In the genomic region with DNA sequence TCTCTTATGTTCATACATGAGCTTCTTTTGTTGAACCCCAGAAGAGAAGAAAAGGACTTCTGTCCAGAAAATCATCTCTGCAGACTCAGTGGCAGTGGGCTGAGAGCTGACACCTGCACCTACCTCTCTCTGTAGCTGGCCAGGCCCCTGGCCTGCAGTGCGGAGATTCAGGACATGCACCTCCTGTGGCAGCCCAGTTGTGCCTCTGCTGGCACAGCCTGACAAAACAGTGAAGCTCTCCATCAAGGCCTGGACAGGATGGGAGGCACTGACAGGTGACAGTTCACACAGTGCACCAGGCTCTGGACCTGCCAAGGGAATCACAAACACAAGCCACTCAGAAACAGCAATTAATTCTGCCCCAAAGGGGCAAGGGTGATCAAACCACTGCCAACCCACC, we compare ENCODE assay signal across 14 cellular contexts.
"Had no signal": no experiment of that assay in that cellular context is flagged by ENCODE, and none has a peak within 500 bp of the region (broad histone marks: within the 10 kb centered on the region; RNA-seq: fewer than 3 reads in every experiment).

No MANE protein-coding gene starts in this region.

- H3K9me3 Mint-ChIP-seq: activated naive CD4-positive, alpha-beta T cell treated with anti-CD3 and anti-CD28 coated beads, Interleukin-2, amount 50 U/mL, for 24 hours; endodermal cell; stimulated activated effector memory CD8-positive, alpha-beta T cell treated with anti-CD3 and anti-CD28 coated beads, Interleukin-12 subunit alpha, Interleukin-12 subunit beta, amount 100 ng/mL, for 72 hours; type B pancreatic cell had no signal

- H3K27me3 Mint-ChIP-seq: activated naive CD4-positive, alpha-beta T cell treated with anti-CD3 and anti-CD28 coated beads, Interleukin-2, amount 50 U/mL, for 24 hours; T-cell; type B pancreatic cell had no signal

- H3K4me3 ChIP-seq: pancreas had no signal

- H3K36me3 ChIP-seq: pancreas had no signal

- H3K9me3 ChIP-seq: pancreas had no signal

- DNase-seq: activated CD4-positive, alpha-beta T cell treated with anti-CD3 and anti-CD28 coated beads for 4 hours; activated effector memory CD4-positive, alpha-beta T cell treated with Interleukin-2 at 50 U/mL for 16 hours; activated T-cell treated with anti-CD3 and anti-CD28 coated beads for 4 hours; endodermal cell; erythroblast; glutamatergic neuron; pancreas; small intestine; substantia nigra; T-cell had no signal

- H3K27me3 ChIP-seq: pancreas had no signal

- H3K27ac Mint-ChIP-seq: activated naive CD4-positive, alpha-beta T cell treated with anti-CD3 and anti-CD28 coated beads, Interleukin-2, amount 50 U/mL, for 24 hours; endodermal cell; T-cell; type B pancreatic cell had no signal

- H3K4me3 Mint-ChIP-seq: activated naive CD4-positive, alpha-beta T cell treated with anti-CD3 and anti-CD28 coated beads, Interleukin-2, amount 50 U/mL, for 24 hours; endodermal cell; stimulated activated effector memory CD8-positive, alpha-beta T cell treated with anti-CD3 and anti-CD28 coated beads, Interleukin-12 subunit alpha, Interleukin-12 subunit beta, amount 100 ng/mL, for 72 hours; T-cell; type B pancreatic cell had no signal

- H3K27ac ChIP-seq: pancreas had no signal

- FAIRE-seq: keratinocyte, pancreas, small intestine had no signal
